Comparison of ENCODE assay signal across 37 cellular contexts in the genomic region with DNA sequence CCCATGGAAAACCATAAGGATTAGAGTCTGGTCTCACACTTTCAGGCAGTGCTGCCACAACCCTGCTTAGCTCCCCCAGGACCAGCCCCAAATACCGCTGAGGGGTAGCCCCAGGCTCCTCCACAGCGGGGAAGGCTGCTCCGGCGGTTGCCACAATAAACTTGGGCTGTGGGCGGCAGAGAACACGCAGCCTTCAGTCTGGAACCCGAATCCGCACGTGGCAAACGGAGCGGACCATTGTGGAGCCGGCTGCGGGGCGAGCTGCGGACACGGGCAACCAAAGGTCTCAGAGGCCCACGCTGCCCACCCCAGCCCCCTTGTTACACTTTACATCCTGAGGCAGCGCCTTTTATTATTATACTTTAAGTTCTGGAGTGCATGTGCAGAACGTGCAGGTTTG.
"Had no signal": no experiment of that assay in that cellular context is flagged by ENCODE, and none has a peak within 500 bp of the region (broad histone marks: within the 10 kb centered on the region; RNA-seq: fewer than 3 reads in every experiment).

No MANE protein-coding gene starts in this region.

- H3K27ac ChIP-seq: adrenal gland, ascending aorta, body of pancreas, breast epithelium, cardiac muscle cell had no signal

- H3K4me1 Mint-ChIP-seq: activated naive CD4-positive, alpha-beta T cell treated with anti-CD3 and anti-CD28 coated beads, Interleukin-2, amount 10 ng/mL, durations not matched to agents 7 days and 5 days; activated naive CD4-positive, alpha-beta T cell treated with anti-CD3 and anti-CD28 coated beads, Interleukin-2, amount 50 U/mL, for 24 hours; activated naive CD8-positive, alpha-beta T cell treated with anti-CD3 and anti-CD28 coated beads for 36 hours; activated naive CD8-positive, alpha-beta T cell treated with anti-CD3 and anti-CD28 coated beads, Interleukin-2, amount 10 ng/mL, durations not matched to agents 7 days and 5 days; activated naive CD8-positive, alpha-beta T cell treated with anti-CD3 and anti-CD28 coated beads, Interleukin-2, amount 50 U/mL, for 24 hours; brain; central memory CD8-positive, alpha-beta T cell had no signal

- H3K36me3 Mint-ChIP-seq: activated naive CD4-positive, alpha-beta T cell treated with anti-CD3 and anti-CD28 coated beads, Interleukin-2, amount 10 ng/mL, durations not matched to agents 7 days and 5 days; activated naive CD4-positive, alpha-beta T cell treated with anti-CD3 and anti-CD28 coated beads, Interleukin-2, amount 50 U/mL, for 24 hours; activated naive CD4-positive, alpha-beta T cell treated with anti-CD3 and anti-CD28 coated beads, Interleukin-2, amount 50 U/mL, for 72 hours; activated naive CD8-positive, alpha-beta T cell; activated naive CD8-positive, alpha-beta T cell treated with anti-CD3 and anti-CD28 coated beads for 36 hours; activated naive CD8-positive, alpha-beta T cell treated with anti-CD3 and anti-CD28 coated beads, Interleukin-2, amount 10 ng/mL, durations not matched to agents 7 days and 5 days; brain had no signal

- H3K27me3 ChIP-seq: adrenal gland, ascending aorta, body of pancreas, breast epithelium, cardiac muscle cell had no signal

- H3K4me3 Mint-ChIP-seq: activated naive CD4-positive, alpha-beta T cell treated with anti-CD3 and anti-CD28 coated beads for 36 hours; activated naive CD4-positive, alpha-beta T cell treated with anti-CD3 and anti-CD28 coated beads, Interleukin-2, amount 10 ng/mL, durations not matched to agents 7 days and 5 days; activated naive CD4-positive, alpha-beta T cell treated with anti-CD3 and anti-CD28 coated beads, Interleukin-2, amount 50 U/mL, for 24 hours; activated naive CD8-positive, alpha-beta T cell; activated naive CD8-positive, alpha-beta T cell treated with anti-CD3 and anti-CD28 coated beads for 36 hours; activated naive CD8-positive, alpha-beta T cell treated with anti-CD3 and anti-CD28 coated beads, Interleukin-2, amount 10 ng/mL, durations not matched to agents 7 days and 5 days; activated naive CD8-positive, alpha-beta T cell treated with anti-CD3 and anti-CD28 coated beads, Interleukin-2, amount 50 U/mL, for 24 hours; activated T-cell treated with anti-CD3 and anti-CD28 coated beads, Interleukin-2, amount 50 U/mL, for 24 hours; activated T-cell treated with anti-CD3 and anti-CD28 coated beads, Interleukin-2, amount 50 U/mL, for 4 hours; activated T-cell treated with anti-CD3 and anti-CD28 coated beads, Interleukin-2, amount 50 U/mL, for 72 hours; activated T-helper 1 cell treated with anti-CD3 and anti-CD28 coated beads, Interleukin-12 subunit alpha, Interleukin-12 subunit beta, Interleukin-2, Interleukin-4 antibody, amounts not matched to agents 30 ng/mL and 10 ng/mL and 1 ng/mL, durations not matched to agents 14 hours and 24 hours and 36 hours; activated T-helper 17 cell treated with anti-CD3 and anti-CD28 coated beads, Interleukin-2, amount 50 U/mL, for 72 hours; brain; central memory CD8-positive, alpha-beta T cell had no signal

- H3K4me1 ChIP-seq: adrenal gland, ascending aorta, body of pancreas, breast epithelium had no signal

- DNase-seq: activated effector memory CD4-positive, alpha-beta T cell treated with anti-CD3 and anti-CD28 coated beads, Interleukin-2, amount 50 U/mL, for 16 hours; activated effector memory CD4-positive, alpha-beta T cell treated with Interleukin-2 at 50 U/mL for 16 hours; activated gamma-delta T cell; activated gamma-delta T cell treated with Interleukin-2 at 50 U/mL for 16 hours; activated naive CD4-positive, alpha-beta T cell; activated naive CD4-positive, alpha-beta T cell treated with anti-CD3 and anti-CD28 coated beads for 36 hours; activated naive CD4-positive, alpha-beta T cell treated with anti-CD3 and anti-CD28 coated beads, Interleukin-2, amount 10 ng/mL, durations not matched to agents 7 days and 5 days; activated naive CD4-positive, alpha-beta T cell treated with anti-CD3 and anti-CD28 coated beads, Interleukin-2, amount 50 U/mL, for 16 hours; activated naive CD4-positive, alpha-beta T cell treated with Interleukin-2 at 50 U/mL for 16 hours; activated naive CD8-positive, alpha-beta T cell treated with anti-CD3 and anti-CD28 coated beads for 36 hours; activated naive CD8-positive, alpha-beta T cell treated with anti-CD3 and anti-CD28 coated beads, Interleukin-2, amount 10 ng/mL, durations not matched to agents 7 days and 5 days; activated naive CD8-positive, alpha-beta T cell treated with anti-CD3 and anti-CD28 coated beads, Interleukin-2, amount 50 U/mL, for 24 hours; activated T-cell treated with anti-CD3 and anti-CD28 coated beads for 4 hours; activated T-cell treated with anti-CD3 and anti-CD28 coated beads, Interleukin-2, amount 50 U/mL, for 1 hour; activated T-cell treated with anti-CD3 and anti-CD28 coated beads, Interleukin-2, amount 50 U/mL, for 24 hours; activated T-cell treated with anti-CD3 and anti-CD28 coated beads, Interleukin-2, amount 50 U/mL, for 4 hours; activated T-cell treated with anti-CD3 and anti-CD28 coated beads, Interleukin-2, amount 50 U/mL, for 48 hours; activated T-cell treated with anti-CD3 and anti-CD28 coated beads, Interleukin-2, amount 50 U/mL, for 72 hours; adrenal gland; amniotic stem cell; anterior cingulate cortex; body of pancreas; caudate nucleus; central memory CD4-positive, alpha-beta T cell; cerebellar nuclear complex had no signal

- H3K9me3 Mint-ChIP-seq: activated naive CD4-positive, alpha-beta T cell treated with anti-CD3 and anti-CD28 coated beads for 36 hours; activated naive CD4-positive, alpha-beta T cell treated with anti-CD3 and anti-CD28 coated beads, Interleukin-2, amount 10 ng/mL, durations not matched to agents 7 days and 5 days; activated naive CD4-positive, alpha-beta T cell treated with anti-CD3 and anti-CD28 coated beads, Interleukin-2, amount 50 U/mL, for 24 hours; activated naive CD4-positive, alpha-beta T cell treated with anti-CD3 and anti-CD28 coated beads, Interleukin-2, amount 50 U/mL, for 72 hours; activated naive CD8-positive, alpha-beta T cell treated with anti-CD3 and anti-CD28 coated beads for 36 hours; activated naive CD8-positive, alpha-beta T cell treated with anti-CD3 and anti-CD28 coated beads, Interleukin-2, amount 10 ng/mL, durations not matched to agents 7 days and 5 days; activated naive CD8-positive, alpha-beta T cell treated with anti-CD3 and anti-CD28 coated beads, Interleukin-2, amount 50 U/mL, for 24 hours; activated T-cell treated with anti-CD3 and anti-CD28 coated beads, Interleukin-2, amount 50 U/mL, for 24 hours; activated T-cell treated with anti-CD3 and anti-CD28 coated beads, Interleukin-2, amount 50 U/mL, for 4 hours; activated T-cell treated with anti-CD3 and anti-CD28 coated beads, Interleukin-2, amount 50 U/mL, for 72 hours; activated T-helper 1 cell treated with anti-CD3 and anti-CD28 coated beads, Interleukin-12 subunit alpha, Interleukin-12 subunit beta, Interleukin-2, Interleukin-4 antibody, amounts not matched to agents 30 ng/mL and 10 ng/mL and 1 ng/mL, durations not matched to agents 14 hours and 24 hours and 36 hours; activated T-helper 17 cell treated with anti-CD3 and anti-CD28 coated beads, Interleukin-2, amount 50 U/mL, for 72 hours; activated T-helper 2 cell treated with anti-CD3 and anti-CD28 coated beads, Interferon-gamma antibody, Interleukin-2, Interleukin-4, amounts not matched to agents 10 μg/mL and 5 μg/mL and 100 μg/mL, durations not matched to agents 14 hours and 24 hours and 36 hours; central memory CD8-positive, alpha-beta T cell had no signal

- H3K4me3 ChIP-seq: adrenal gland, ascending aorta, body of pancreas, breast epithelium, cardiac muscle cell had no signal

- H3K9me3 ChIP-seq: adrenal gland, ascending aorta, body of pancreas, breast epithelium had no signal

- H3K36me3 ChIP-seq: adrenal gland, ascending aorta, breast epithelium, cardiac muscle cell had no signal

- FAIRE-seq: bronchial epithelial cell had no signal

- ATAC-seq: activated naive CD4-positive, alpha-beta T cell treated with anti-CD3 and anti-CD28 coated beads, Interleukin-2, amount 50 U/mL, for 72 hours; activated naive CD8-positive, alpha-beta T cell treated with anti-CD3 and anti-CD28 coated beads, Interleukin-2, amount 50 U/mL, for 24 hours; activated T-cell treated with anti-CD3 and anti-CD28 coated beads, Interleukin-2, amount 50 U/mL, for 4 hours; activated T-cell treated with anti-CD3 and anti-CD28 coated beads, Interleukin-2, amount 50 U/mL, for 72 hours; activated T-helper 17 cell treated with anti-CD3 and anti-CD28 coated beads, Interleukin-2, amount 50 U/mL, for 72 hours; body of pancreas had no signal

- H3K27ac Mint-ChIP-seq: activated naive CD4-positive, alpha-beta T cell treated with anti-CD3 and anti-CD28 coated beads for 36 hours; activated naive CD4-positive, alpha-beta T cell treated with anti-CD3 and anti-CD28 coated beads, Interleukin-2, amount 10 ng/mL, durations not matched to agents 7 days and 5 days; activated naive CD4-positive, alpha-beta T cell treated with anti-CD3 and anti-CD28 coated beads, Interleukin-2, amount 50 U/mL, for 24 hours; activated naive CD4-positive, alpha-beta T cell treated with anti-CD3 and anti-CD28 coated beads, Interleukin-2, amount 50 U/mL, for 72 hours; activated naive CD8-positive, alpha-beta T cell; activated naive CD8-positive, alpha-beta T cell treated with anti-CD3 and anti-CD28 coated beads for 36 hours; activated naive CD8-positive, alpha-beta T cell treated with anti-CD3 and anti-CD28 coated beads, Interleukin-2, amount 10 ng/mL, durations not matched to agents 7 days and 5 days; activated naive CD8-positive, alpha-beta T cell treated with anti-CD3 and anti-CD28 coated beads, Interleukin-2, amount 50 U/mL, for 24 hours; activated T-cell treated with anti-CD3 and anti-CD28 coated beads, Interleukin-2, amount 50 U/mL, for 24 hours; activated T-cell treated with anti-CD3 and anti-CD28 coated beads, Interleukin-2, amount 50 U/mL, for 72 hours; activated T-helper 1 cell treated with anti-CD3 and anti-CD28 coated beads, Interleukin-12 subunit alpha, Interleukin-12 subunit beta, Interleukin-2, Interleukin-4 antibody, amounts not matched to agents 30 ng/mL and 10 ng/mL and 1 ng/mL, durations not matched to agents 14 hours and 24 hours and 36 hours; activated T-helper 17 cell treated with anti-CD3 and anti-CD28 coated beads, Interleukin-2, amount 50 U/mL, for 72 hours; activated T-helper 2 cell treated with anti-CD3 and anti-CD28 coated beads, Interferon-gamma antibody, Interleukin-2, Interleukin-4, amounts not matched to agents 10 μg/mL and 5 μg/mL and 100 μg/mL, durations not matched to agents 14 hours and 24 hours and 36 hours; brain had no signal
